ENCODE assay signal across 15 cellular contexts in genomic region chr10:14558025-14558424, GRCh38.
DNase-seq lines count a peak whose midpoint lies in the region; ATAC-seq and TF ChIP-seq lines count a peak whose summit lies in the region.
"Had no signal": no experiment of that assay in that cellular context is flagged by ENCODE, and none has a peak within 500 bp of the region (broad histone marks: within the 10 kb centered on the region; RNA-seq: fewer than 3 reads in every experiment).

No MANE protein-coding gene starts in this region.

- H3K4me2 ChIP-seq in GM23338, result no peak overlapping the region
- H3K4me2 ChIP-seq: KMS-11 had no signal

- TF ChIP-seq CTCF in GM23338 (conservative IDR thresholded peaks at IDR 0.05; ENCODE audit: low read depth in 2 of 2) (no peak), natural killer cell (IDR thresholded peaks at IDR 0.05) (no peak)

- POLR2A ChIA-PET in activated naive CD8-positive, alpha-beta T cell treated with anti-CD3 and anti-CD28 coated beads, Interleukin-2, amount 10 ng/mL, durations not matched to agents 7 days and 5 days (lab: Charles Lee), result interaction anchor here (1.1 to 2.7 kb wide), 5 partner anchors 11 to 279 kb away, joined by 3 to 9 read pairs (median 4); partner anchors contain the start of genes CDNF, HSPA14 and MSANTD7

- no peaks in the 10 kb centered on the region for H3K9me2 ChIP-seq in GM23338 (ENCODE audit: insufficient read depth)

- H3K36me3 Mint-ChIP-seq in CD4-positive, CD25-positive, alpha-beta regulatory T cell, result peaks cover 32% of the 10 kb centered on the region
- H3K36me3 Mint-ChIP-seq in GM23338 (ENCODE audit: low read depth), result no peaks in the 10 kb centered on the region
- H3K36me3 Mint-ChIP-seq in activated naive CD8-positive, alpha-beta T cell treated with anti-CD3 and anti-CD28 coated beads, Interleukin-2, amount 10 ng/mL, durations not matched to agents 7 days and 5 days, result peaks cover 23% of the 10 kb centered on the region
- H3K36me3 Mint-ChIP-seq in natural killer cell, result no peaks in the 10 kb centered on the region

- H3K4me3 ChIP-seq in CD4-positive, CD25-positive, alpha-beta regulatory T cell (ENCODE audit: low read depth, low read length), result peak overlapping the region; percentile 8
- H3K4me3 ChIP-seq in GM23338, result no peak overlapping the region
- H3K4me3 ChIP-seq: HAP-1, SJSA1 had no signal

- peaks cover 100% of the 10 kb centered on the region for H3K4me1 ChIP-seq in CD4-positive, CD25-positive, alpha-beta regulatory T cell (ENCODE audit: control insufficient read depth, insufficient read depth, low read length, poor library complexity, severe bottlenecking)
- peaks cover 37% of the 10 kb centered on the region for H3K4me1 ChIP-seq in GM23338 (ENCODE audit: insufficient read depth)

- no peaks in the 10 kb centered on the region for H3F3A ChIP-seq in GM23338 (replicated peaks; ENCODE audit: low read depth)

- peaks cover 3% of the 10 kb centered on the region; the same call in 1 of the 2 replicates for H4K20me1 ChIP-seq in GM23338 (replicated peaks; ENCODE audit: insufficient read depth)

- peaks cover 0 to 3% (median 0%) of the 10 kb centered on the region in 7 donors for H3K9me3 Mint-ChIP-seq in CD4-positive, CD25-positive, alpha-beta regulatory T cell
- no peaks in the 10 kb centered on the region for H3K9me3 Mint-ChIP-seq in GM23338
- no peaks in the 10 kb centered on the region for H3K9me3 Mint-ChIP-seq in activated naive CD8-positive, alpha-beta T cell treated with anti-CD3 and anti-CD28 coated beads, Interleukin-2, amount 10 ng/mL, durations not matched to agents 7 days and 5 days
- no peaks in the 10 kb centered on the region for H3K9me3 Mint-ChIP-seq in natural killer cell

- intact Hi-C loops in natural killer cell (cut with micrococcal nuclease), result loop anchor here (5.0 to 10.0 kb wide), 2 partner anchors 361 to 773 kb away; no protein-coding TSS in a partner anchor

- DNase-seq in CD4-positive, CD25-positive, alpha-beta regulatory T cell, result no peak
- DNase-seq in GM23338 (ENCODE audit: low spot score) (no peak), natural killer cell (no peak), medulla oblongata (ENCODE audit: extremely low spot score) (no peak), NCI-H524 treated with DMSO at 0.1 percent for 48 hours (lab: John Stamatoyannopoulos, UW) (no peak), mesenteric fat pad (ENCODE audit: low spot score) (no peak)
- DNase-seq in activated naive CD8-positive, alpha-beta T cell treated with anti-CD3 and anti-CD28 coated beads, Interleukin-2, amount 10 ng/mL, durations not matched to agents 7 days and 5 days, result no peak
- DNase-seq: DMS79 treated with DMSO at 0.1 percent for 48 hours, erythroblast, NCI-H1105 treated with DMSO at 0.1 percent for 48 hours, NCI-H226 had no signal

- H3K27ac Mint-ChIP-seq in CD4-positive, CD25-positive, alpha-beta regulatory T cell, result peak overlapping the region; percentile 91 to 97 (median 96)
- H3K27ac Mint-ChIP-seq in GM23338, result peak overlapping the region; percentile 67; the same call in 1 of the 2 replicates
- H3K27ac Mint-ChIP-seq in activated naive CD8-positive, alpha-beta T cell treated with anti-CD3 and anti-CD28 coated beads, Interleukin-2, amount 10 ng/mL, durations not matched to agents 7 days and 5 days, result peak overlapping the region; percentile 78
- H3K27ac Mint-ChIP-seq in natural killer cell, result peak overlapping the region; percentile 95 to 98

- peaks cover under 1% of the 10 kb centered on the region for H3K36me3 ChIP-seq in CD4-positive, CD25-positive, alpha-beta regulatory T cell (ENCODE audit: control insufficient read depth, insufficient read depth, low read length)
- no peaks in the 10 kb centered on the region for H3K36me3 ChIP-seq in GM23338 (ENCODE audit: insufficient read depth)
- H3K36me3 ChIP-seq: HAP-1, SJSA1 had no signal

- H3K4me1 Mint-ChIP-seq in CD4-positive, CD25-positive, alpha-beta regulatory T cell, result peaks cover 60 to 95% (median 86%) of the 10 kb centered on the region in 4 donors
- H3K4me1 Mint-ChIP-seq in GM23338 (peaks cover 63% of the 10 kb centered on the region), natural killer cell (peaks cover 91 to 92% of the 10 kb centered on the region in 2 donors)
- peaks cover 84% of the 10 kb centered on the region for H3K4me1 Mint-ChIP-seq in activated naive CD8-positive, alpha-beta T cell treated with anti-CD3 and anti-CD28 coated beads, Interleukin-2, amount 10 ng/mL, durations not matched to agents 7 days and 5 days

- no peaks in the 10 kb centered on the region for H3K9me3 ChIP-seq in CD4-positive, CD25-positive, alpha-beta regulatory T cell (ENCODE audit: control insufficient read depth in 2 of 2, low read length in 2 of 2)
- H3K9me3 ChIP-seq: HAP-1, SJSA1 had no signal

- H3K27me3 ChIP-seq in CD4-positive, CD25-positive, alpha-beta regulatory T cell (ENCODE audit: control insufficient read depth, insufficient read depth, low read length), result no peaks in the 10 kb centered on the region
- no peaks in the 10 kb centered on the region for H3K27me3 ChIP-seq in GM23338 (ENCODE audit: insufficient read depth)
- H3K27me3 ChIP-seq: SJSA1 had no signal

- H3K4me3 Mint-ChIP-seq in CD4-positive, CD25-positive, alpha-beta regulatory T cell, result peak overlapping the region in 3 of 4 donors; percentile 45 to 66 (median 47)
- no peak overlapping the region for H3K4me3 Mint-ChIP-seq in GM23338
- no peak overlapping the region for H3K4me3 Mint-ChIP-seq in activated naive CD8-positive, alpha-beta T cell treated with anti-CD3 and anti-CD28 coated beads, Interleukin-2, amount 10 ng/mL, durations not matched to agents 7 days and 5 days
- H3K4me3 Mint-ChIP-seq in natural killer cell, result peak overlapping the region; percentile 6

- H2AFZ ChIP-seq in GM23338, result no peak overlapping the region

- peak overlapping the region; percentile 96 for H3K27ac ChIP-seq in CD4-positive, CD25-positive, alpha-beta regulatory T cell (ENCODE audit: insufficient read depth, low read length, poor library complexity, severe bottlenecking)
- H3K27ac ChIP-seq in GM23338 (ENCODE audit: low read depth), result no peak overlapping the region
- H3K27ac ChIP-seq: KMS-11, SJSA1 had no signal

- ATAC-seq in CD4-positive, CD25-positive, alpha-beta regulatory T cell (ENCODE audit: low read depth in 2 of 2), result no peak
- ATAC-seq in GM23338 (no peak), natural killer cell (no peak), HG03354 (IDR thresholded peaks at IDR 0.05; ENCODE audit: poor library complexity, severe bottlenecking, unreplicated experiment) (no peak)
- no peak for ATAC-seq in activated naive CD8-positive, alpha-beta T cell treated with anti-CD3 and anti-CD28 coated beads, Interleukin-2, amount 10 ng/mL, durations not matched to agents 7 days and 5 days (ENCODE audit: low read depth)

- H3K27me3 Mint-ChIP-seq in CD4-positive, CD25-positive, alpha-beta regulatory T cell, result no peaks in the 10 kb centered on the region
- H3K27me3 Mint-ChIP-seq in GM23338 (ENCODE audit: insufficient read depth, low read depth, poor library complexity) (peaks cover 5% of the 10 kb centered on the region), natural killer cell (ENCODE audit: low read depth in 2 of 2) (no peaks in the 10 kb centered on the region)
- H3K27me3 Mint-ChIP-seq in activated naive CD8-positive, alpha-beta T cell treated with anti-CD3 and anti-CD28 coated beads, Interleukin-2, amount 10 ng/mL, durations not matched to agents 7 days and 5 days, result no peaks in the 10 kb centered on the region

- H3K79me2 ChIP-seq in GM23338 (replicated peaks; ENCODE audit: insufficient read depth), result peaks cover 32% of the 10 kb centered on the region

TF ChIP-seq in GM23338, 12 proteins besides CTCF, POLR2A, EP300 and RAD21 (continues in another document):
- TF ChIP-seq EZH2phosphoT487 (IDR thresholded peaks at IDR 0.05; ENCODE audit: unreplicated experiment), result no peak
- TF ChIP-seq JUNB (IDR thresholded peaks at IDR 0.05; ENCODE audit: unreplicated experiment), result no peak
- TF ChIP-seq ZNF114 (CRISPR knock-in tag; IDR thresholded peaks at IDR 0.05), result no peak
- TF ChIP-seq REST (IDR thresholded peaks at IDR 0.05; ENCODE audit: unreplicated experiment), result no peak
- TF ChIP-seq STAT1 (IDR thresholded peaks at IDR 0.05; ENCODE audit: unreplicated experiment), result no peak
- no peak for TF ChIP-seq EZH2 (IDR thresholded peaks at IDR 0.05; ENCODE audit: low read depth, unreplicated experiment)
- TF ChIP-seq CREB1 (CRISPR knock-in tag; IDR thresholded peaks at IDR 0.05; ENCODE audit: low read depth), result no peak
- TF ChIP-seq ETS1 (IDR thresholded peaks at IDR 0.05), result no peak

Comparison
In these comparisons a context has a peak if more than half of its experiments do, and no peak if none do; other contexts are left out.
1. H3K4me3 Mint-ChIP-seq: peak in CD4-positive, CD25-positive, alpha-beta regulatory T cell (3 of 4) and natural killer cell (single experiment); none in GM23338 (single experiment) and activated naive CD8-positive, alpha-beta T cell treated with anti-CD3 and anti-CD28 coated beads, Interleukin-2, amount 10 ng/mL, durations not matched to agents 7 days and 5 days (single experiment).
2. Peak in every context shown above with its lines, with median percentiles within 50 percentile points of each other: H3K27ac Mint-ChIP-seq.